In the genomic region with DNA sequence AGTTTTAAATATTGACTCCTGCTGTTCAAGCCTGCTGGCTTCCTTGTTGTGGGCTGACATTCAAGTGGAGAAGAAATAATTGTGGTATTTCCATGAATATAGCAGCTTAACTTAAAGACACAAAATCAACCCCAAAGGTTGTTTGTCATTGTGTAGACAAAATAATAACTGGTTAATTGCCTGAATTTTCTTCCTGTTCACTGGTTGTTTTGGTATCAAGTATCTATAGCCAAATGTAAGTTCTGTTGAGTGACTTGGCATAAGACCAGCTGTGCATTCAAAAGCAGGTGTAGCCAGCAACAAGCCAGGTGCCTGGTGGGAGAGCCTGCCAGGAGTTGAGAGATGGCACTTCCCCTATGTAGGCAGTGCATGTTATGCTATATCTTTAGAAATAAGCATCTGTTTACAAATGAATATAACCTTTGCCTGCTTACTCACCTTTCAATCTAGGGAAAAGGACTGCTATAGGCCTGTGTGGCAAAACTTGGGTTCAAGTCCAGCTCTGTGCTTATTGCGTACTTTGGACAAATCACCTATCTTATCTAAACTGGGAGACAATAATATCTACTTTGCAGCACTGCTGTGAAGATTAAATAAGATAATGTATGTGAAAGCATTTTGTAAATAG, we compare ENCODE assay signal across 13 cellular contexts.
DNase-seq lines count a peak whose midpoint lies in the region; ATAC-seq and TF ChIP-seq lines count a peak whose summit lies in the region.
"Had no signal": no experiment of that assay in that cellular context is flagged by ENCODE, and none has a peak within 500 bp of the region (broad histone marks: within the 10 kb centered on the region; RNA-seq: fewer than 3 reads in every experiment).

No MANE protein-coding gene starts in this region.

- no peak overlapping the region for H3K4me3 ChIP-seq in Jurkat, Clone E6-1 (ENCODE audit: low read length)
- H3K4me3 ChIP-seq: ascending aorta had no signal

- intact Hi-C loops in CD14-positive monocyte (cut with micrococcal nuclease), result no loop called here

- H3K27me3 Mint-ChIP-seq in CD14-positive monocyte (ENCODE audit: low read depth in 3 of 3), result peaks cover 0 to 3% (median 0%) of the 10 kb centered on the region in 3 donors
- no peaks in the 10 kb centered on the region for H3K27me3 Mint-ChIP-seq in effector memory CD8-positive, alpha-beta T cell

- DNase-seq in CD14-positive monocyte (ENCODE audit: low spot score), result no peak
- DNase-seq in Jurkat, Clone E6-1 (ENCODE audit: low read depth, low spot score), result peak; percentile 35
- DNase-seq in NCI-H2227 (lab: John Stamatoyannopoulos, UW; ENCODE audit: unreplicated experiment), result peak; percentile 31
- no peak for DNase-seq in effector memory CD8-positive, alpha-beta T cell
- no peak for DNase-seq in COLO829 (ENCODE audit: low spot score)
- no peak for DNase-seq in OCI-M1 (lab: John Stamatoyannopoulos, UW)
- DNase-seq in activated CD4-positive, alpha-beta T cell treated with anti-CD3 and anti-CD28 coated beads for 1 hour, result no peak
- DNase-seq: activated CD8-positive, alpha-beta memory T cell treated with anti-CD3 and anti-CD28 coated beads, Interleukin-2, amount 50 U/mL, for 4 hours had no signal

- H3K9me3 Mint-ChIP-seq in CD14-positive monocyte, result peaks cover 4 to 12% (median 8%) of the 10 kb centered on the region in 7 donors
- no peaks in the 10 kb centered on the region for H3K9me3 Mint-ChIP-seq in effector memory CD8-positive, alpha-beta T cell
- H3K9me3 Mint-ChIP-seq: mesothelial cell of epicardium had no signal

- no peak for TF ChIP-seq CTCF in CD14-positive monocyte (IDR thresholded peaks at IDR 0.05)

- H3K4me3 Mint-ChIP-seq in CD14-positive monocyte, result no peak overlapping the region
- no peak overlapping the region for H3K4me3 Mint-ChIP-seq in effector memory CD8-positive, alpha-beta T cell
- H3K4me3 Mint-ChIP-seq: mesothelial cell of epicardium; T-helper 2 cell treated with Interferon-gamma antibody and Interleukin-4, amounts not matched to agents 5 μg/mL and 100 μg/mL, for 36 hours had no signal

- peaks cover 40% of the 10 kb centered on the region for H3K4me1 Mint-ChIP-seq in CD14-positive monocyte
- H3K4me1 Mint-ChIP-seq in effector memory CD8-positive, alpha-beta T cell (ENCODE audit: low read depth in 2 of 2), result peaks cover 12 to 21% of the 10 kb centered on the region in 2 donors

- H3K36me3 Mint-ChIP-seq in CD14-positive monocyte, result no peaks in the 10 kb centered on the region
- peaks cover under 1% of the 10 kb centered on the region for H3K36me3 Mint-ChIP-seq in effector memory CD8-positive, alpha-beta T cell (ENCODE audit: insufficient read depth)
- H3K36me3 Mint-ChIP-seq: mesothelial cell of epicardium had no signal

- peak overlapping the region in 5 of 7 donors; percentile 40 to 88 (median 81) for H3K27ac Mint-ChIP-seq in CD14-positive monocyte
- peak overlapping the region; percentile 13 to 54 for H3K27ac Mint-ChIP-seq in effector memory CD8-positive, alpha-beta T cell
- H3K27ac Mint-ChIP-seq: mesothelial cell of epicardium; T-helper 2 cell treated with Interferon-gamma antibody and Interleukin-4, amounts not matched to agents 5 μg/mL and 100 μg/mL, for 36 hours had no signal

- no peak for ATAC-seq in effector memory CD8-positive, alpha-beta T cell (replicated peaks)
- no peak for ATAC-seq in GM21381 (IDR thresholded peaks at IDR 0.05; ENCODE audit: unreplicated experiment)
- ATAC-seq: sciatic nerve had no signal

Comparison
In these comparisons a context has a peak if more than half of its experiments do, and no peak if none do; other contexts are left out.
1. DNase-seq: peak in Jurkat, Clone E6-1 (single experiment) and NCI-H2227 (single experiment); none in CD14-positive monocyte (single experiment), effector memory CD8-positive, alpha-beta T cell (0 of 3), COLO829 (single experiment), OCI-M1 (single experiment) and activated CD4-positive, alpha-beta T cell treated with anti-CD3 and anti-CD28 coated beads for 1 hour (single experiment).